In genomic region chr10:421170-421569, GRCh38 we compare ENCODE assay signal across 17 cellular contexts.
"Had no signal": no experiment of that assay in that cellular context is flagged by ENCODE, and none has a peak within 500 bp of the region (broad histone marks: within the 10 kb centered on the region; RNA-seq: fewer than 3 reads in every experiment).

No MANE protein-coding gene starts in this region.

- H3K4me3 ChIP-seq: body of pancreas, lower lobe of right lung, neural progenitor cell, spleen, testis, upper lobe of left lung had no signal

- ATAC-seq: body of pancreas; lower lobe of right lung; naive thymus-derived CD8-positive, alpha-beta T cell had no signal

- H3K9me3 Mint-ChIP-seq: activated naive CD4-positive, alpha-beta T cell treated with anti-CD3 and anti-CD28 coated beads, Interleukin-2, amount 10 ng/mL, durations not matched to agents 7 days and 5 days; immature natural killer cell; naive thymus-derived CD8-positive, alpha-beta T cell; neural progenitor cell had no signal

- H3K36me3 ChIP-seq: neural progenitor cell had no signal

- H3K36me3 Mint-ChIP-seq: activated naive CD4-positive, alpha-beta T cell treated with anti-CD3 and anti-CD28 coated beads, Interleukin-2, amount 10 ng/mL, durations not matched to agents 7 days and 5 days; immature natural killer cell had no signal

- H3K4me3 Mint-ChIP-seq: activated CD4-positive, alpha-beta memory T cell treated with anti-CD3 and anti-CD28 coated beads for 36 hours; activated naive CD4-positive, alpha-beta T cell treated with anti-CD3 and anti-CD28 coated beads, Interleukin-2, amount 10 ng/mL, durations not matched to agents 7 days and 5 days; immature natural killer cell; naive thymus-derived CD8-positive, alpha-beta T cell; neural progenitor cell had no signal

- DNase-seq: activated CD4-positive, alpha-beta memory T cell treated with anti-CD3 and anti-CD28 coated beads for 36 hours; activated CD4-positive, alpha-beta T cell treated with anti-CD3 and anti-CD28 coated beads for 48 hours; activated naive CD4-positive, alpha-beta T cell treated with anti-CD3 and anti-CD28 coated beads, Interleukin-2, amount 10 ng/mL, durations not matched to agents 7 days and 5 days; activated T-cell treated with anti-CD3 and anti-CD28 coated beads, Interleukin-2, amount 50 U/mL, for 48 hours; body of pancreas; foreskin fibroblast; immature natural killer cell; lower lobe of right lung; naive thymus-derived CD8-positive, alpha-beta T cell; retina; stimulated activated CD4-positive, alpha-beta T cell treated with anti-CD3 and anti-CD28 coated beads, Interleukin-4, amount 100 ng/mL, for 1 hour; stimulated activated naive CD4-positive, alpha-beta T cell; T-helper 9 cell; upper lobe of left lung had no signal

- H3K27ac Mint-ChIP-seq: activated CD4-positive, alpha-beta memory T cell treated with anti-CD3 and anti-CD28 coated beads for 36 hours; activated naive CD4-positive, alpha-beta T cell treated with anti-CD3 and anti-CD28 coated beads, Interleukin-2, amount 10 ng/mL, durations not matched to agents 7 days and 5 days; immature natural killer cell; naive thymus-derived CD8-positive, alpha-beta T cell had no signal

- H3K4me1 Mint-ChIP-seq: activated naive CD4-positive, alpha-beta T cell treated with anti-CD3 and anti-CD28 coated beads, Interleukin-2, amount 10 ng/mL, durations not matched to agents 7 days and 5 days; immature natural killer cell; neural progenitor cell had no signal

- H3K9me3 ChIP-seq: body of pancreas, lower lobe of right lung, spleen, testis, upper lobe of left lung had no signal

- H3K27me3 ChIP-seq: body of pancreas, neural progenitor cell, spleen, testis, upper lobe of left lung had no signal

- H3K27me3 Mint-ChIP-seq: activated naive CD4-positive, alpha-beta T cell treated with anti-CD3 and anti-CD28 coated beads, Interleukin-2, amount 10 ng/mL, durations not matched to agents 7 days and 5 days had no signal

- H3K27ac ChIP-seq: body of pancreas, lower lobe of right lung, neural progenitor cell, upper lobe of left lung had no signal
